In the genomic region with DNA sequence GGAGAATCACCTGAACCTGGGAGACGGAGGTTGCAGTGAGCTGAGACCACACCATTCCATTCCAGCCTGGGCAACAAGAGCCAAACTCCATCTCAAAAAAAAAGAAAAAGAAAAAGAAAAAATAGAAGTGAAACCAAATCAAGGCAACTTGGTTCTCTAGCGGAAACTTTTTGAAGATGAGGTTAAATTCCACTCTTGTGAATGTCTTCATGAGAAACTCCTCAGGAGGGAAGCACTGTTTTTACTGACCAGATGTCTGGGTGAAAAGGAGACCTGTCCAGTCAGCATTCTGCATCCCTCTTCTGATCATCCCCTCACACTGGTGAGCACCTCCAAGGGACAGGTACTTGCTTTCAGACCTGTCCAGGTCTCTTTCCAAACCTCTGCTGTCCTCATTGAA, we compare ENCODE assay signal across 10 cellular contexts. TPM values are rescaled to one million over a fixed set of nuclear protein-coding genes. Genes with fewer than 3 reads are reported as not detected.
A peak's percentile ranks its signal among the peaks of the same experiment; 100 is the strongest.
DNase-seq lines count a peak whose midpoint lies in the region; ATAC-seq and TF ChIP-seq lines count a peak whose summit lies in the region.
"Had no signal": no experiment of that assay in that cellular context is flagged by ENCODE, and none has a peak within 500 bp of the region (broad histone marks: within the 10 kb centered on the region; RNA-seq: fewer than 3 reads in every experiment).

No MANE protein-coding gene starts in this region.

- H3K36me3 Mint-ChIP-seq in activated B cell treated with CpG ODN at 0.5 μM for 24 hours (ENCODE audit: low read depth) (peaks cover 19% of the 10 kb centered on the region), glutamatergic neuron (ENCODE audit: unreplicated experiment) (no peaks in the 10 kb centered on the region)

- H3K4me3 ChIP-seq in left ventricle myocardium inferior: no peak overlapping the region
- no peak overlapping the region for H3K4me3 ChIP-seq in tibial artery
- H3K4me3 ChIP-seq: ovary had no signal

- H3K4me1 ChIP-seq in left ventricle myocardium inferior (peaks cover 100% of the 10 kb centered on the region), tibial artery (peaks cover 0 to 100% (median 81%) of the 10 kb centered on the region in 4 donors)

- POLR2A ChIA-PET in activated B cell treated with CpG ODN at 0.5 μM for 24 hours (lab: Charles Lee): interaction anchor here (0.8 to 4.4 kb wide), 5 partner anchors 14 to 63 kb away, joined by 3 to 51 read pairs (median 5); partner anchors contain the start of genes AKAP8 and BRD4

- intact Hi-C loops in left ventricle myocardium inferior (cut with micrococcal nuclease): no loop called here
- intact Hi-C loops in left cardiac atrium (cut with DNase I): no loop called here
- intact Hi-C loops in activated B cell treated with CpG ODN at 0.5 μM for 24 hours (cut with micrococcal nuclease): loop anchor here (1.0 kb wide), 1 partner anchor 18 kb away; no protein-coding TSS in a partner anchor
- intact Hi-C loops in tibial artery (cut with DNase I; ENCODE audit: low total_unique reads): no loop called here

- ATAC-seq in left cardiac atrium (no peak), activated B cell treated with CpG ODN at 0.5 μM for 24 hours (ENCODE audit: low read depth) (peak; percentile 41), GM21360 (IDR thresholded peaks at IDR 0.05; ENCODE audit: unreplicated experiment) (no peak)

- H3K4me3 Mint-ChIP-seq in activated B cell treated with CpG ODN at 0.5 μM for 24 hours (peak overlapping the region; percentile 47), glutamatergic neuron (ENCODE audit: unreplicated experiment) (no peak overlapping the region)

- H3K27me3 ChIP-seq in left ventricle myocardium inferior (ENCODE audit: low read depth) (no peaks in the 10 kb centered on the region), tibial artery (no peaks in the 10 kb centered on the region)
- H3K27me3 ChIP-seq: ovary had no signal

- H3K4me1 Mint-ChIP-seq in activated B cell treated with CpG ODN at 0.5 μM for 24 hours (peaks cover 93% of the 10 kb centered on the region), glutamatergic neuron (ENCODE audit: low read depth, unreplicated experiment) (peaks cover 35% of the 10 kb centered on the region)

- no peak for TF ChIP-seq CTCF in left ventricle myocardium inferior (IDR thresholded peaks at IDR 0.05; ENCODE audit: borderline replicate concordance)
- TF ChIP-seq CTCF in activated B cell treated with CpG ODN at 0.5 μM for 24 hours (IDR thresholded peaks at IDR 0.05): no peak
- no peak for TF ChIP-seq CTCF in glutamatergic neuron (IDR thresholded peaks at IDR 0.05; ENCODE audit: partially characterized antibody, unreplicated experiment)
- TF ChIP-seq CTCF in tibial artery (IDR thresholded peaks at IDR 0.05): no peak

- CTCF ChIA-PET in activated B cell treated with CpG ODN at 0.5 μM for 24 hours (lab: Charles Lee): no interaction called here

- H3K9me3 ChIP-seq in left ventricle myocardium inferior (replicated peaks) (no peaks in the 10 kb centered on the region), tibial artery (no peaks in the 10 kb centered on the region)
- H3K9me3 ChIP-seq: ovary had no signal

- H3K36me3 ChIP-seq in left ventricle myocardium inferior (no peaks in the 10 kb centered on the region), tibial artery (no peaks in the 10 kb centered on the region)
- H3K36me3 ChIP-seq: ovary had no signal

- H3K27ac Mint-ChIP-seq in activated B cell treated with CpG ODN at 0.5 μM for 24 hours: peak overlapping the region; percentile 82
- peak overlapping the region; percentile 62 for H3K27ac Mint-ChIP-seq in glutamatergic neuron (ENCODE audit: unreplicated experiment)

- H3K27ac ChIP-seq in left ventricle myocardium inferior (replicated peaks) (peak overlapping the region; percentile 56), tibial artery (peak overlapping the region; percentile 6 to 27)
- H3K27ac ChIP-seq: HL-60, ovary had no signal

- H3K9me3 Mint-ChIP-seq in activated B cell treated with CpG ODN at 0.5 μM for 24 hours (no peaks in the 10 kb centered on the region), glutamatergic neuron (ENCODE audit: unreplicated experiment) (peaks cover 7% of the 10 kb centered on the region)

- H3K27me3 Mint-ChIP-seq in activated B cell treated with CpG ODN at 0.5 μM for 24 hours (no peaks in the 10 kb centered on the region), glutamatergic neuron (ENCODE audit: unreplicated experiment) (peaks cover 6% of the 10 kb centered on the region)

- DNase-seq in left ventricle myocardium inferior: no peak
- DNase-seq in left cardiac atrium: no peak
- no peak for DNase-seq in activated B cell treated with CpG ODN at 0.5 μM for 24 hours
- DNase-seq in glutamatergic neuron: no peak
- no peak for DNase-seq in tibial artery
- no peak for DNase-seq in superior temporal gyrus (ENCODE audit: extremely low spot score)
- DNase-seq in NCI-H1436 treated with DMSO at 0.1 percent for 48 hours (lab: John Stamatoyannopoulos, UW): no peak

RNA-seq across cellular contexts. Expression of gene BRD4, which starts 15.8 kb away (rescaled TPM):
- 60.9 TPM for total RNA-seq in left ventricle myocardium inferior
- 10 to 100 TPM; 43.9 to 63.3 TPM for total RNA-seq in left cardiac atrium
- total RNA-seq in activated B cell treated with CpG ODN at 0.5 μM for 24 hours: 144 and 164 TPM in 2 replicates
- total RNA-seq in glutamatergic neuron (ENCODE audit: unreplicated experiment): 162 TPM
